In the genomic region with DNA sequence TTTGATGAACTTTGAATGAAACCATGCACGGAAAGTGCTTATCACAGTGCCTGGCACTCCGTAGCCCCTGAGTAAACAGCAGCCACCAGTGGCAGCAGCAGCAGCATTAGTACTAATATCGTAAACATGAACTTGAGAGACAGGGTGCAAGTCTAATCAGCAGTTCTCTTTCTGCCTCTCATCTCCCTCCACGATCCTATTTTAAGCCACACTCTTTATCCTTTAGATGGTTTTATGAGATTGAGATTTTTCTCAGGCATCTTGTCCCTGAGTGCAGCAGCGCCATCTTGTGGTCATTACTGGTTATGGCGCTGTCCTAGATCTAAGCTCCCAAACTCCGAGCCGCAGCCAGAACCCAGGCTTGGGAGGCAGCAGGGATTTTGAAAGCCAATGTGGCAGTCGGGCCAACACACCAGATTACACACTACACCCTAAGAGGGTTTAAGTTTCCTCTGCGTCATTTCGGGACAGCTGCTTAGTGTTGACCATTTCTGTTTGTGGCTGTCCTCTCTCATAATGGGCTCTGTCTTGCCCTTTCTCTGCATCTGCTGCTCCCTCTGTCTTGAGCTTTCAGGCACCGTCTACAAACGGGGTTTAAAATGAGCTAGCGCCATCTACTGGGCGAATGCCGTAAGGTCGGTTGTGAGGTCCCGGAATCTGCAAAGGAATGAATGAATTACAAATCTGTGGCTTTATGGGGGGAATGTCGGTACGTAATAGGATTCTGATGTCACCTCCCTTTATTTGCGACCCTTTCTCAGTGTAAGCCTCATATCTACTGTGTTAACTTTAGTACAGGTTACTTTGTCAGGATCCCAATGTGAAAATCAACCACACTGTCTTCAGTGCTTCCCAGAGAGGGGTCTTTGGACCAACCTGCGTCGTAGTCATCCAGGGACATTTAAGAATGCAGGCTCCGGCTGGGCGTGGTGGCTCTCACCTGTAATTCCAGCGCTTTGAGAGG, we compare ENCODE assay signal across 8 cellular contexts.
DNase-seq lines count a peak whose midpoint lies in the region; ATAC-seq and TF ChIP-seq lines count a peak whose summit lies in the region.

No MANE protein-coding gene starts in this region.

- H3K9me3 ChIP-seq in OCI-LY7 (ENCODE audit: low read length) (no peaks in the 10 kb centered on the region), esophagus squamous epithelium (no peaks in the 10 kb centered on the region)

- no peaks in the 10 kb centered on the region for H3K9me2 ChIP-seq in OCI-LY7 (ENCODE audit: insufficient read depth, low read length)

- H2AFZ ChIP-seq in OCI-LY7 (ENCODE audit: low read length): peak overlapping the region; percentile 38; the same call in 1 of the 2 replicates

- no peaks in the 10 kb centered on the region for H3K36me3 ChIP-seq in OCI-LY7 (ENCODE audit: insufficient read depth, low read length)
- peaks cover 0 to 5% (median 0%) of the 10 kb centered on the region in 3 donors for H3K36me3 ChIP-seq in esophagus squamous epithelium

- H3K4me3 ChIP-seq in OCI-LY7 (ENCODE audit: low read depth, low read length, poor library complexity, severe bottlenecking): peak overlapping the region; percentile 45
- H3K4me3 ChIP-seq in esophagus squamous epithelium: peak overlapping the region; percentile 11 to 62 (median 38)

- TF ChIP-seq POLR2A in esophagus squamous epithelium (IDR thresholded peaks at IDR 0.05): no peak

- H4K20me1 ChIP-seq in OCI-LY7 (ENCODE audit: insufficient read depth, low read length): no peaks in the 10 kb centered on the region

- H3K4me1 ChIP-seq in OCI-LY7 (ENCODE audit: insufficient read depth, low read length, poor library complexity, severe bottlenecking) (no peaks in the 10 kb centered on the region), esophagus squamous epithelium (peaks cover 0 to 13% (median 6%) of the 10 kb centered on the region in 3 donors)

- peak overlapping the region; percentile 65 for H3K4me2 ChIP-seq in OCI-LY7 (ENCODE audit: low read length)

- no peaks in the 10 kb centered on the region for H3K36me3 Mint-ChIP-seq in IgD-negative memory B cell
- peaks cover 6% of the 10 kb centered on the region for H3K36me3 Mint-ChIP-seq in activated T-cell treated with anti-CD3 and anti-CD28 coated beads, Interleukin-2, amount 50 U/mL, for 24 hours (ENCODE audit: low read depth)

- no peaks in the 10 kb centered on the region for H3K9me3 Mint-ChIP-seq in IgD-negative memory B cell
- H3K9me3 Mint-ChIP-seq in activated T-cell treated with anti-CD3 and anti-CD28 coated beads, Interleukin-2, amount 50 U/mL, for 24 hours: no peaks in the 10 kb centered on the region

- CTCF ChIA-PET in OCI-LY7 (lab: Charles Lee; ENCODE audit: unreplicated experiment): interaction anchor here (0.6 to 1.4 kb wide), 9 partner anchors 9 to 447 kb away, joined by 3 to 15 read pairs (median 4); a partner anchor contains a TSS

- H3K27me3 Mint-ChIP-seq in IgD-negative memory B cell: peaks cover 2% of the 10 kb centered on the region
- no peaks in the 10 kb centered on the region for H3K27me3 Mint-ChIP-seq in activated T-cell treated with anti-CD3 and anti-CD28 coated beads, Interleukin-2, amount 50 U/mL, for 24 hours

- ATAC-seq in GM21619 (IDR thresholded peaks at IDR 0.05; ENCODE audit: unreplicated experiment): peak; percentile 84

- TF ChIP-seq CTCF in OCI-LY7 (conservative IDR thresholded peaks at IDR 0.05; ENCODE audit: low read length) (peak; percentile 99), esophagus squamous epithelium (IDR thresholded peaks at IDR 0.05) (peak; percentile 89 to 98 (median 94))

- H3K27ac ChIP-seq in OCI-LY7 (ENCODE audit: low read depth, low read length, poor library complexity, severe bottlenecking) (no peak overlapping the region), esophagus squamous epithelium (peak overlapping the region in 3 of 4 donors; percentile 64 to 84 (median 78))

- DNase-seq in DMS153 treated with DMSO at 0.1 percent for 48 hours (lab: John Stamatoyannopoulos, UW; ENCODE audit: unreplicated experiment): peak; percentile 62
- peak; percentile 88 for DNase-seq in OCI-LY7 (ENCODE audit: low spot score)
- DNase-seq in activated T-cell treated with anti-CD3 and anti-CD28 coated beads, Interleukin-2, amount 50 U/mL, for 24 hours: peak; percentile 86
- peak; percentile 19 for DNase-seq in esophagus squamous epithelium (lab: John Stamatoyannopoulos, UW)
- peak; percentile 96 for DNase-seq in myocyte (ENCODE audit: low read depth)
- peak; percentile 61 to 78 for DNase-seq in stimulated activated CD8-positive, alpha-beta memory T cell treated with anti-CD3 and anti-CD28 coated beads, Interleukin-7, amount 100 ng/mL, for 4 hours (ENCODE audit: low read depth in 2 of 2)

- peak overlapping the region in 1 of 3 donors; percentile 46 for H3K27ac Mint-ChIP-seq in IgD-negative memory B cell
- H3K27ac Mint-ChIP-seq in activated T-cell treated with anti-CD3 and anti-CD28 coated beads, Interleukin-2, amount 50 U/mL, for 24 hours: peak overlapping the region; percentile 73

- H3K79me2 ChIP-seq in OCI-LY7 (ENCODE audit: insufficient read depth, low read depth, low read length): no peaks in the 10 kb centered on the region

- H3K4me1 Mint-ChIP-seq in IgD-negative memory B cell: peaks cover 3 to 9% (median 8%) of the 10 kb centered on the region in 3 donors
- peaks cover 14% of the 10 kb centered on the region for H3K4me1 Mint-ChIP-seq in activated T-cell treated with anti-CD3 and anti-CD28 coated beads, Interleukin-2, amount 50 U/mL, for 24 hours (ENCODE audit: low read depth)

- intact Hi-C loops in OCI-LY7 (cut with micrococcal nuclease; ENCODE audit: unreplicated experiment) (loop anchor here (1.0 to 10.0 kb wide), 3 partner anchors 135 to 592 kb away; no protein-coding TSS in a partner anchor), esophagus squamous epithelium (cut with DNase I) (loop anchor here (5.0 to 10.0 kb wide), 2 partner anchors 139 to 442 kb away; a partner anchor contains a TSS)

- no TSS peak for BruUV-seq in OCI-LY7 (replicated peaks; lab: Mats Ljungman, UMichigan)

- H3K27me3 ChIP-seq in esophagus squamous epithelium: no peaks in the 10 kb centered on the region

- POLR2A ChIA-PET in OCI-LY7 (lab: Charles Lee): no interaction called here

- WGBS in esophagus squamous epithelium, 2 donors: 7 to 9% methylated on average over 21 to 23 of the region's 26 CpGs

- peak overlapping the region in 3 of 4 donors; percentile 49 to 92 (median 81) for H3K4me3 Mint-ChIP-seq in IgD-negative memory B cell
- peak overlapping the region; percentile 73 for H3K4me3 Mint-ChIP-seq in activated T-cell treated with anti-CD3 and anti-CD28 coated beads, Interleukin-2, amount 50 U/mL, for 24 hours

Comparison
In these comparisons a context has a peak if more than half of its experiments do, and no peak if none do; other contexts are left out.
1. DNase-seq: peak in every context shown above with its lines; median percentile 96 in myocyte; 88 in OCI-LY7; 86 in activated T-cell treated with anti-CD3 and anti-CD28 coated beads, Interleukin-2, amount 50 U/mL, for 24 hours; 70 in stimulated activated CD8-positive, alpha-beta memory T cell treated with anti-CD3 and anti-CD28 coated beads, Interleukin-7, amount 100 ng/mL, for 4 hours; 62 in DMS153 treated with DMSO at 0.1 percent for 48 hours; 19 in esophagus squamous epithelium.